20 cellular contexts compared by ENCODE assay signal in the genomic region with DNA sequence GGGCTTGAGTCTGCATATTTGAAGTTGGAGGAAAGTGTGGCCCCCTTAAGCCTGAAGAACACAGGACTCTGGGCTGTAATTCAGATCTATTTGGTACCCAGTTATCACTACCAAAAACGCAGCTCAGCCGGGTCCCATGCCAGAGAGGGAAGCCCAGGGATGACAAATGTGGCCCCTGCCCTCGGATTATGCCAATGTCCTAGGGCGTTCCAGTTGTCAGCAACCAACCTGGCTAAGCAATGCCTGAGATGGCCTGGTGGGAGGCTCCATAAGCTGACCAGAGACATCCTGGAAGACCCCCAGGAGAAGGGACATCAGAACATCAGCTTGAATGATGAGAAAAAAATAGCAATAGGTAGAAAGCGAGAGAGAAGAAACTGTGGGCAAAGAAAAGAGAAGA.
"Had no signal": no experiment of that assay in that cellular context is flagged by ENCODE, and none has a peak within 500 bp of the region (broad histone marks: within the 10 kb centered on the region; RNA-seq: fewer than 3 reads in every experiment).

No MANE protein-coding gene starts in this region.

- DNase-seq: naive B cell; naive thymus-derived CD8-positive, alpha-beta T cell; nephron progenitor cell; pancreas; psoas muscle; right cardiac atrium; sigmoid colon; small intestine; stimulated activated CD4-positive, alpha-beta T cell treated with anti-CD3 and anti-CD28 coated beads, Interleukin-15, amount 100 ng/mL, for 24 hours; stimulated activated CD4-positive, alpha-beta T cell treated with anti-CD3 and anti-CD28 coated beads, Interleukin-2, amount 100 ng/mL, for 24 hours; stimulated activated CD4-positive, alpha-beta T cell treated with anti-CD3 and anti-CD28 coated beads, Interleukin-2, amount 100 ng/mL, for 48 hours; stimulated activated CD4-positive, alpha-beta T cell treated with anti-CD3 and anti-CD28 coated beads, Interleukin-4, amount 100 ng/mL, for 24 hours; stimulated activated naive B cell treated with anti-CD40 and anti-IgM and Interleukin-4, amounts not matched to agents 10 μg/mL and 1 μg/mL and 100 μg/mL, for 72 hours; stimulated activated naive CD4-positive, alpha-beta T cell treated with Interleukin-2 at 50 U/mL for 16 hours; stomach; thyroid gland; trophoblast cell; uterus had no signal

- ATAC-seq: naive thymus-derived CD8-positive, alpha-beta T cell; pancreas; psoas muscle; right cardiac atrium; right lobe of liver; stimulated activated effector memory CD8-positive, alpha-beta T cell treated with anti-CD3 and anti-CD28 coated beads, Interleukin-12 subunit alpha, Interleukin-12 subunit beta, amount 100 ng/mL, for 72 hours; stimulated activated naive B cell treated with anti-CD40 and anti-IgM and Interleukin-4, amounts not matched to agents 10 μg/mL and 1 μg/mL and 100 μg/mL, for 72 hours had no signal
